ENCODE assay signal across 32 cellular contexts in the genomic region with DNA sequence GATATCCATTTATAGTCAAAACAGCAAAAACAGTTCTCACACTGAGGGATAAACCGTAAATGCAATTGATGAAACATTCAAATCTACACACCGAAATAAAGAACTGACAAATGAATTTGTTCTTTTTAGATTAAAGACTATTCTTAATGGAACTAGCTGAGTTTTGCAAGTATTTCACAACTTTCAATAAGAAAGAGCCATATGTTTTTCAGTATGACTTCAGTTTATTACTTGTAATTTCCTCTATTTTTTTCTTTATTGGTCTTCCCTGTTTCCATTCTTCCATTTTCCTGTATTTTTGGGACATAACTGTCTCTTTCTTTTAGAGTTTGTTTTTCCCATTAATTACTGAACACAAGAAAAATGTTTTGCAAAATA. TPM values are rescaled to one million over a fixed set of nuclear protein-coding genes. Genes with fewer than 3 reads are reported as not detected.
A peak's percentile ranks its signal among the peaks of the same experiment; 100 is the strongest.
DNase-seq lines count a peak whose midpoint lies in the region; ATAC-seq, FAIRE-seq and TF ChIP-seq lines count a peak whose summit lies in the region.
"Had no signal": no experiment of that assay in that cellular context is flagged by ENCODE, and none has a peak within 500 bp of the region (broad histone marks: within the 10 kb centered on the region; RNA-seq: fewer than 3 reads in every experiment).

No MANE protein-coding gene starts in this region.

- H2BK20ac ChIP-seq in IMR-90 (ENCODE audit: low read depth, low read length), result no peak overlapping the region

- peaks cover 7% of the 10 kb centered on the region for H3K9me1 ChIP-seq in IMR-90 (ENCODE audit: insufficient read depth, low read length)

- no peak overlapping the region for H2AK5ac ChIP-seq in IMR-90 (ENCODE audit: low read depth, low read length)

- no peak overlapping the region for H4K91ac ChIP-seq in IMR-90 (ENCODE audit: insufficient read depth, low read depth, low read length)

- no peak for FAIRE-seq in astrocyte (lab: Jason Lieb, UNC)

- H3K36me3 ChIP-seq in BLaER1 (peaks cover 60% of the 10 kb centered on the region), IMR-90 (ENCODE audit: control insufficient read depth, insufficient read depth, low read length) (peaks cover 6% of the 10 kb centered on the region), astrocyte (ENCODE audit: insufficient read depth, low read length) (peaks cover 16% of the 10 kb centered on the region), neural progenitor cell (no peaks in the 10 kb centered on the region)
- H3K36me3 ChIP-seq: ascending aorta, spleen, stomach, uterus had no signal

- H3K4me3 ChIP-seq in BLaER1 (no peak overlapping the region), IMR-90 (ENCODE audit: insufficient read depth, low read depth, low read length) (no peak overlapping the region), astrocyte (ENCODE audit: insufficient read depth, low read depth, low read length) (no peak overlapping the region), neural progenitor cell (no peak overlapping the region)
- H3K4me3 ChIP-seq: ascending aorta, spleen, stomach, uterus had no signal

- intact Hi-C loops in IMR-90 (cut with micrococcal nuclease), result loop anchor here (10.0 kb wide), 1 partner anchor 1740 kb away; no protein-coding TSS in a partner anchor

- H2BK15ac ChIP-seq in IMR-90 (ENCODE audit: low read depth, low read length), result no peak overlapping the region

- H3K23ac ChIP-seq in IMR-90 (ENCODE audit: low read depth, low read length), result no peak overlapping the region

- peaks cover 11 to 61% of the 10 kb centered on the region in 2 experiments for H3K79me1 ChIP-seq in IMR-90 (ENCODE audit: low read depth in 1 of 2, low read length in 2 of 2)

- H4K5ac ChIP-seq in IMR-90 (ENCODE audit: low read depth, low read length), result no peak overlapping the region

- TF ChIP-seq POLR2A in IMR-90 (IDR thresholded peaks at IDR 0.05; ENCODE audit: low read depth, low read length), result no peak

- POLR2A ChIA-PET in IMR-90 (lab: Charles Lee; ENCODE audit: unreplicated experiment), result no interaction called here

- peak overlapping the region; percentile 94 for H2BK5ac ChIP-seq in IMR-90 (ENCODE audit: low read depth, low read length, poor library complexity, severe bottlenecking)

- H3K4me1 Mint-ChIP-seq in astrocyte (ENCODE audit: low read depth, unreplicated experiment) (peaks cover 34% of the 10 kb centered on the region), neural progenitor cell (peaks cover 33% of the 10 kb centered on the region)

- H3K4me3 Mint-ChIP-seq in astrocyte (ENCODE audit: unreplicated experiment) (peak overlapping the region; percentile 55), neural progenitor cell (no peak overlapping the region)
- H3K4me3 Mint-ChIP-seq: activated naive CD8-positive, alpha-beta T cell had no signal

- H3K9ac ChIP-seq in BLaER1 (no peak overlapping the region), IMR-90 (ENCODE audit: low read depth, low read length) (no peak overlapping the region), astrocyte (ENCODE audit: low read length) (no peak overlapping the region), neural progenitor cell (no peak overlapping the region)
- H3K9ac ChIP-seq: parathyroid adenoma had no signal

- ATAC-seq in IMR-90 (ENCODE audit: low read depth) (no peak), HG02588 (IDR thresholded peaks at IDR 0.05; ENCODE audit: unreplicated experiment) (no peak), HG02678 (IDR thresholded peaks at IDR 0.05; ENCODE audit: unreplicated experiment) (no peak)
- ATAC-seq: Right ventricle myocardium inferior had no signal

- H3K9me3 ChIP-seq in BLaER1 (no peaks in the 10 kb centered on the region), IMR-90 (ENCODE audit: control insufficient read depth, insufficient read depth, low read length) (no peaks in the 10 kb centered on the region), astrocyte (ENCODE audit: insufficient read depth, low read depth, low read length) (no peaks in the 10 kb centered on the region), neural progenitor cell (ENCODE audit: low read depth) (no peaks in the 10 kb centered on the region)
- H3K9me3 ChIP-seq: ascending aorta, spleen, stomach, uterus had no signal

- H3K27ac ChIP-seq in BLaER1 (no peak overlapping the region), IMR-90 (ENCODE audit: insufficient read depth, low read length) (no peak overlapping the region), astrocyte (ENCODE audit: low read depth, low read length) (no peak overlapping the region), neural progenitor cell (no peak overlapping the region)
- H3K27ac ChIP-seq: ascending aorta, parathyroid adenoma, spleen, stomach, uterus, VCaP had no signal

- TF ChIP-seq RAD21 in IMR-90 (IDR thresholded peaks at IDR 0.05; ENCODE audit: low read length), result no peak

- in situ Hi-C loops in IMR-90 (cut with MboI; ENCODE audit: low sequenced_read_pairs), result no loop called here

- WGBS in IMR-90 (ENCODE audit: extremely low coverage in 2 of 2, insufficient read length in 1 of 2), 2 experiments, result no CpG with 5 or more reads among the region's 2 CpGs

- no peak overlapping the region for H3K4ac ChIP-seq in IMR-90 (ENCODE audit: low read depth, low read length)

- H3K9me3 Mint-ChIP-seq in astrocyte (ENCODE audit: unreplicated experiment), result no peaks in the 10 kb centered on the region
- peaks cover 6% of the 10 kb centered on the region for H3K9me3 Mint-ChIP-seq in neural progenitor cell

- H4K20me1 ChIP-seq in BLaER1 (peaks cover 68% of the 10 kb centered on the region), IMR-90 (ENCODE audit: insufficient read depth, low read length) (peaks cover 57% of the 10 kb centered on the region), astrocyte (ENCODE audit: insufficient read depth, low read length) (peaks cover 44% of the 10 kb centered on the region), neural progenitor cell (ENCODE audit: low read depth) (peaks cover 11% of the 10 kb centered on the region)

- no peak for TF ChIP-seq CTCF in IMR-90 (conservative IDR thresholded peaks at IDR 0.05; ENCODE audit: low read depth, low read length)
- TF ChIP-seq CTCF in astrocyte (IDR thresholded peaks at IDR 0.05; ENCODE audit: insufficient read depth, low read depth, low read length), result no peak
- TF ChIP-seq CTCF in neural progenitor cell (IDR thresholded peaks at IDR 0.05), result no peak

- H3K18ac ChIP-seq in IMR-90 (ENCODE audit: low read depth, low read length), result no peak overlapping the region

- no peak overlapping the region; a peak in 1 of 4 replicates for H4K8ac ChIP-seq in IMR-90 (ENCODE audit: low read depth in 2 of 2, low read length in 2 of 2)

- H3K56ac ChIP-seq in IMR-90 (ENCODE audit: extremely low read depth, insufficient read depth, low read length), result no peak overlapping the region

- no peak overlapping the region for H3K14ac ChIP-seq in IMR-90 (replicated peaks; ENCODE audit: low read depth, low read length)

- H3K27ac Mint-ChIP-seq in astrocyte (ENCODE audit: unreplicated experiment) (peak overlapping the region; percentile 27), neural progenitor cell (no peak overlapping the region)
- H3K27ac Mint-ChIP-seq: activated naive CD8-positive, alpha-beta T cell; nephron progenitor cell had no signal

- H3F3A ChIP-seq in neural progenitor cell (ENCODE audit: low read depth), result peaks cover 19% of the 10 kb centered on the region

- H2AFZ ChIP-seq in IMR-90 (replicated peaks; ENCODE audit: low read length, poor library complexity) (no peak overlapping the region), astrocyte (ENCODE audit: low read depth, low read length) (no peak overlapping the region), neural progenitor cell (replicated peaks) (no peak overlapping the region)
- H2AFZ ChIP-seq: parathyroid adenoma had no signal

- no peaks in the 10 kb centered on the region for H3K27me3 ChIP-seq in BLaER1
- H3K27me3 ChIP-seq in IMR-90 (ENCODE audit: control insufficient read depth, insufficient read depth, low read length), result no peaks in the 10 kb centered on the region
- H3K27me3 ChIP-seq in astrocyte (ENCODE audit: insufficient read depth, low read length), result no peaks in the 10 kb centered on the region
- H3K27me3 ChIP-seq in neural progenitor cell, result no peaks in the 10 kb centered on the region
- H3K27me3 ChIP-seq: ascending aorta, uterus had no signal

- H3K79me2 ChIP-seq in astrocyte (ENCODE audit: insufficient read depth, low read length) (peaks cover 92% of the 10 kb centered on the region), neural progenitor cell (ENCODE audit: low read depth) (peaks cover 100% of the 10 kb centered on the region)
- H3K79me2 ChIP-seq: parathyroid adenoma had no signal

- H2AK9ac ChIP-seq in IMR-90 (replicated peaks; ENCODE audit: low read depth, low read length, poor library complexity), result no peak overlapping the region

- no peak overlapping the region for H2BK120ac ChIP-seq in IMR-90 (ENCODE audit: low read depth, low read length)

- CTCF ChIA-PET in IMR-90 (lab: Yijun Ruan, JAX), result no interaction called here

- peaks cover 61% of the 10 kb centered on the region for H3K4me1 ChIP-seq in BLaER1
- peaks cover 9% of the 10 kb centered on the region for H3K4me1 ChIP-seq in IMR-90 (ENCODE audit: control insufficient read depth, insufficient read depth, low read length)
- H3K4me1 ChIP-seq in astrocyte (ENCODE audit: insufficient read depth, low read length), result peaks cover 32% of the 10 kb centered on the region
- peaks cover 56% of the 10 kb centered on the region for H3K4me1 ChIP-seq in neural progenitor cell
- H3K4me1 ChIP-seq: parathyroid adenoma, uterus had no signal

- no peak for DNase-seq in IMR-90
- DNase-seq in astrocyte (ENCODE audit: low read depth), result no peak
- DNase-seq in neural progenitor cell (ENCODE audit: low spot score), result no peak
- no peak for DNase-seq in SIG-M5 treated with dmso at 0.1 percent for 504 hours (lab: John Stamatoyannopoulos, UW; ENCODE audit: unreplicated experiment)
- DNase-seq: activated CD4-positive, alpha-beta T cell treated with anti-CD3 and anti-CD28 coated beads for 48 hours; activated CD8-positive, alpha-beta memory T cell treated with anti-CD3 and anti-CD28 coated beads for 24 hours; activated effector memory CD4-positive, alpha-beta T cell treated with Interleukin-2 at 50 U/mL for 16 hours; activated T-cell treated with anti-CD3 and anti-CD28 coated beads for 4 hours; C1 segment of cervical spinal cord; caudate nucleus; cortex of kidney; effector memory CD4-positive, alpha-beta T cell; mammary epithelial cell; NCI-H1417 treated with DMSO at 0.1 percent for 48 hours; NCI-H2029 treated with DMSO at 0.1 percent for 48 hours; NCI-H2227 treated with DMSO at 0.1 percent for 48 hours; nephron progenitor cell; retina; spleen; stimulated activated CD4-positive, alpha-beta T cell treated with anti-CD3 and anti-CD28 coated beads, Interleukin-2, amount 100 ng/mL, for 24 hours; stimulated activated CD8-positive, alpha-beta memory T cell treated with anti-CD3 and anti-CD28 coated beads, Interleukin-4, amount 100 ng/mL, for 48 hours; stomach; T-helper 9 cell; uterus had no signal

- no peaks in the 10 kb centered on the region for H3K27me3 Mint-ChIP-seq in astrocyte (ENCODE audit: low read depth, unreplicated experiment)
- H3K27me3 Mint-ChIP-seq in neural progenitor cell (ENCODE audit: insufficient read depth, low read depth), result peaks cover 6% of the 10 kb centered on the region

- dilution Hi-C loops in IMR-90 (cut with HindIII; ENCODE audit: low sequenced_read_pairs, unreplicated experiment), result no loop called here

- no TSS peak for BruUV-seq in IMR-90 (replicated peaks; lab: Mats Ljungman, UMichigan)

- peaks cover 7% of the 10 kb centered on the region for H3K36me3 Mint-ChIP-seq in astrocyte (ENCODE audit: low read depth, unreplicated experiment)
- H3K36me3 Mint-ChIP-seq in neural progenitor cell, result peaks cover 36% of the 10 kb centered on the region
- H3K36me3 Mint-ChIP-seq: activated naive CD8-positive, alpha-beta T cell had no signal

- peak overlapping the region; percentile 88 for H3K4me2 ChIP-seq in BLaER1
- H3K4me2 ChIP-seq in IMR-90 (ENCODE audit: low read depth, low read length), result peak overlapping the region; percentile 51; the same call in 1 of the 2 replicates
- peak overlapping the region; percentile 34 for H3K4me2 ChIP-seq in astrocyte (ENCODE audit: low read length)
- H3K4me2 ChIP-seq in neural progenitor cell, result peak overlapping the region; percentile 19

RNA-seq across cellular contexts. Expression of gene BCAT1, which starts 4.3 kb away (rescaled TPM):
- total RNA-seq in IMR-90 (2012; rRNA removed) (580 and 683 TPM in 2 replicates), astrocyte (459 and 476 TPM in 2 replicates), neural progenitor cell (ENCODE audit: low replicate concordance) (246 and 287 TPM in 2 replicates)
- polyA plus RNA-seq in IMR-90 (2012; rRNA removed), result 21.3 and 30.4 TPM in 2 replicates
- polyA plus RNA-seq in IMR-90 (2012; cell fraction: cytosol; rRNA removed), result 7.2 and 7.6 TPM in 2 replicates
- polyA plus RNA-seq in IMR-90 (2012; cell fraction: nucleus; rRNA removed; ENCODE audit: low replicate concordance), result 5.3 and 20.5 TPM in 2 replicates

Comparison
In these comparisons a context has a peak if more than half of its experiments do, and no peak if none do; other contexts are left out.
1. H3K4me2 ChIP-seq: peak in every context shown above with its lines; median percentile 88 in BLaER1; 51 in IMR-90; 34 in astrocyte; 19 in neural progenitor cell.